8 cellular contexts compared by ENCODE assay signal in the genomic region with DNA sequence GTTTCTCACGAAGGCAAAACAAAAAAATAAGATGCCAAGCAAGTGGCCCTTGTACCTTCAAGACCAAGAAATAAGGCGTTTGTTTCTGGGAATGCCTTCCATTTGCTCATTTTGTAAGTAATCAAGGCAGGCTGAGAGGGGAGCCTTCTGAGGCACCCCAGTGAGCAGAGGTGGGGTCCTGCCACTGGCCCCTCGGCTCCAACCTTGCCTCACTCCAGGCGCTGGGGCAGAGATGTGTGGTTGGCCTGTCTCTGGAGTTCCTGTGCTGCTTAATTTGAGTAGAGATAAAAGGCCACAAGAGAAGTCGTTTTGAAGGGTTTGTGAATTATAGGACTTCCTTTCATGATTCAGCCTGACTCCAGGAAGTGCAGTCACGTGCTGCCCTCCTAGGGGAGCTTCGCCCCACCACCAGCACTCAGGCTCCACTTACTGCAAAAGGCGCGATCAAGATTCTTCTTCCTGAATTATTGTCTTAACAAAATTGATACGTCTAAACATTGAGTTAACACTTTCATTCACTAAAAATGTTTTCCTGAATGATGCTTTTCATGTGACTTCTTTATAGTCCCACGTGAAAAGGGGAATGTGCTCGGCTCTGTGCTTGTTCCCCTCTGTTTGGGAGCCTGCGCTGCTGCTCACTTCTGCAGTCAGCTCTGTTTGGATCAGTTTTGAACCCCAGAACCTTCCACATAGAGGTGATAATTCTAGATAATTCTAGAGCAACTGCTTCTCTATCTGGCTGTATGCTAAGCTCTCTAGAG. TPM values are rescaled to one million over a fixed set of nuclear protein-coding genes. Genes with fewer than 3 reads are reported as not detected.
DNase-seq lines count a peak whose midpoint lies in the region; ATAC-seq lines count a peak whose summit lies in the region.

No MANE protein-coding gene starts in this region.

- peak; percentile 42 for ATAC-seq in HG03520 (IDR thresholded peaks at IDR 0.05; ENCODE audit: unreplicated experiment)

- H3K27ac ChIP-seq in skeletal muscle tissue (ENCODE audit: low read depth, low read length): peak overlapping the region; percentile 13

- H3K27me3 ChIP-seq in skeletal muscle tissue (ENCODE audit: control insufficient read depth in 3 of 3, insufficient read depth in 3 of 3, low read length in 3 of 3): peaks cover 0 to 2% (median 0%) of the 10 kb centered on the region in 3 donors

- H3K36me3 ChIP-seq in skeletal muscle tissue (ENCODE audit: control insufficient read depth in 3 of 3, insufficient read depth in 3 of 3, low read length in 3 of 3): no peaks in the 10 kb centered on the region

- H3K9ac ChIP-seq in skeletal muscle tissue (ENCODE audit: low read depth in 1 of 3, low read length in 3 of 3): no peak overlapping the region

- H3K9me3 ChIP-seq in skeletal muscle tissue (ENCODE audit: control insufficient read depth in 3 of 3, low read length in 3 of 3): no peaks in the 10 kb centered on the region

- H3K4me3 ChIP-seq in skeletal muscle tissue (ENCODE audit: low read length in 3 of 3): no peak overlapping the region

- DNase-seq in SIG-M5 treated with dmso at 0.1 percent for 504 hours (lab: John Stamatoyannopoulos, UW; ENCODE audit: unreplicated experiment) (peak; percentile 51), SIG-M5 (lab: John Stamatoyannopoulos, UW) (no peak), NCI-H524 treated with DMSO at 0.1 percent for 48 hours (lab: John Stamatoyannopoulos, UW) (no peak), NCI-H446 treated with DMSO at 0.1 percent for 48 hours (lab: John Stamatoyannopoulos, UW) (no peak), NCI-H345 (lab: John Stamatoyannopoulos, UW) (no peak)
- peak; percentile 24 to 27 for DNase-seq in activated T-cell treated with anti-CD3 and anti-CD28 coated beads, Interleukin-2, amount 50 U/mL, for 48 hours

- H3K4me1 ChIP-seq in skeletal muscle tissue (ENCODE audit: control insufficient read depth in 3 of 3, insufficient read depth in 3 of 3, low read length in 3 of 3): no peaks in the 10 kb centered on the region

RNA-seq across cellular contexts. Expression of gene SYK, which starts 13.7 kb away (rescaled TPM):
- 4.7 TPM for total RNA-seq in skeletal muscle tissue

Comparison
In these comparisons a context has a peak if more than half of its experiments do, and no peak if none do; other contexts are left out.
1. DNase-seq: peak in SIG-M5 treated with dmso at 0.1 percent for 504 hours (single experiment) and activated T-cell treated with anti-CD3 and anti-CD28 coated beads, Interleukin-2, amount 50 U/mL, for 48 hours (2 of 2); none in SIG-M5 (single experiment), NCI-H524 treated with DMSO at 0.1 percent for 48 hours (single experiment), NCI-H446 treated with DMSO at 0.1 percent for 48 hours (single experiment) and NCI-H345 (single experiment).